In the genomic region with DNA sequence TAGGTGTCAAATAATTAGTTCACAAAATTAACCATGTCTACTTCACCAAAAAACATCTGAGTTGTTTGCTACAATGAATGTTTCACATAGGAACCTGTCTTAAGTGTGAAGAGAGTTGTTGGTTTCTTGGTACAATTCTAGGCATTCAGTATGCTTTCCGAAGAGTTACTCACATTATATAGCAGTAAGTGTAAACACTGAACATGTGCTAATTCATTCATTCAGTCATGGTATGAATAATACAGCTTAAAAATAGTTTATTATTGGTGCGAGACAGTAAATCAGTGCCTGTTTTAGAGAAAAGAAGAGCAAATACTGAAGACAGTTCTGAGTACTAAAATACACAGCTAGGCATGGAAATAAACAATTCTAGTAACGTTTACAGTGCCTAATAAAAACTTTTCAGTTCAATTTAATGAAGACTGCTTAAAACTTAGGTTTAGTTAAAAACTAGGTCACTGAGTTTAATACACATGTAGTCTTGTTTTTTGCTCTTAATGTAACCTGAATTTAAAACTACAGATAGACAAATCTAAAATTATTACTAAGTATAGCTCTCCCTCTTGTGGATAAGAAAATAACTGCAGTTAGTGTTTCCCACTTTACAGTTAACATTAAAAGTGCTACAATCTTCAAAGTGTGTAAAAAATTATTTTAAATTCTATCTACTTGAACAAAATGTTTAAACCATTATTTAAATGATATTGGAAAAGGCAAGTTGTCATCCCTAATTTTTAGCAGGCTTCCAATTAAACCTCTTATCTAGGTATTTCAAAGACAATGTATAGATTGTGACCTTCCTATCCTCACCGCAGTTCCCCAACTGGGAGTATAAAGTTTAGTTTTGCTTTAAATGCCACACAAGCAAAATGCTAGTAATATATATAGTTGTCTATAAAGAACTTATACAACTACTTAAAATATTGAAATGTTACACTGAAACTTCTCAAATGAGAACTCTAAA, we compare ENCODE assay signal across 8 cellular contexts. TPM values are rescaled to one million over a fixed set of nuclear protein-coding genes. Genes with fewer than 3 reads are reported as not detected.
DNase-seq lines count a peak whose midpoint lies in the region; ATAC-seq and FAIRE-seq lines count a peak whose summit lies in the region.

No MANE protein-coding gene starts in this region.

- peak overlapping the region; percentile 86 to 88 for H3K27ac Mint-ChIP-seq in natural killer cell treated with Interleukin-12 subunit alpha and Interleukin-12 subunit beta and Interleukin-15 and Interleukin-18, amount 100 ng/mL, for 72 hours

- peak; percentile 58 for FAIRE-seq in colon (lab: Jason Lieb, UNC)

- H3K27me3 Mint-ChIP-seq in natural killer cell treated with Interleukin-12 subunit alpha and Interleukin-12 subunit beta and Interleukin-15 and Interleukin-18, amount 100 ng/mL, for 72 hours = no peaks in the 10 kb centered on the region

- peaks cover 19 to 53% of the 10 kb centered on the region in 2 donors for H3K4me1 Mint-ChIP-seq in natural killer cell treated with Interleukin-12 subunit alpha and Interleukin-12 subunit beta and Interleukin-15 and Interleukin-18, amount 100 ng/mL, for 72 hours (ENCODE audit: low read depth in 2 of 2)

- H3K36me3 Mint-ChIP-seq in natural killer cell treated with Interleukin-12 subunit alpha and Interleukin-12 subunit beta and Interleukin-15 and Interleukin-18, amount 100 ng/mL, for 72 hours = peaks cover 14% of the 10 kb centered on the region

- ATAC-seq in GM18868 (IDR thresholded peaks at IDR 0.05; ENCODE audit: unreplicated experiment) = peak; percentile 27
- ATAC-seq in natural killer cell treated with Interleukin-12 subunit alpha and Interleukin-12 subunit beta and Interleukin-15 and Interleukin-18, amount 100 ng/mL, for 72 hours = peak; percentile 30 to 64
- ATAC-seq in HG02588 (IDR thresholded peaks at IDR 0.05; ENCODE audit: unreplicated experiment) = no peak

- H3K4me3 Mint-ChIP-seq in natural killer cell treated with Interleukin-12 subunit alpha and Interleukin-12 subunit beta and Interleukin-15 and Interleukin-18, amount 100 ng/mL, for 72 hours = peak overlapping the region; percentile 51

- no peaks in the 10 kb centered on the region for H3K9me3 Mint-ChIP-seq in natural killer cell treated with Interleukin-12 subunit alpha and Interleukin-12 subunit beta and Interleukin-15 and Interleukin-18, amount 100 ng/mL, for 72 hours

- DNase-seq in AML-193 (lab: John Stamatoyannopoulos, UW) (peak; percentile 53 to 65), NCI-H2227 (lab: John Stamatoyannopoulos, UW; ENCODE audit: unreplicated experiment) (peak; percentile 13)
- DNase-seq in natural killer cell treated with Interleukin-12 subunit alpha and Interleukin-12 subunit beta and Interleukin-15 and Interleukin-18, amount 100 ng/mL, for 72 hours (ENCODE audit: low spot score) = no peak
- no peak for DNase-seq in activated effector memory CD4-positive, alpha-beta T cell treated with Interleukin-2 at 50 U/mL for 16 hours
- no peak for DNase-seq in stimulated activated CD4-positive, alpha-beta T cell treated with anti-CD3 and anti-CD28 coated beads, Interleukin-1b, Interleukin-23, amount 100 ng/mL, for 48 hours

RNA-seq across cellular contexts. Expression of gene ZCWPW2, which starts 20.1 kb away (rescaled TPM):
- total RNA-seq in natural killer cell treated with Interleukin-12 subunit alpha and Interleukin-12 subunit beta and Interleukin-15 and Interleukin-18, amount 100 ng/mL, for 72 hours = under 1 TPM in 1 of 2 donors, not detected in 1; 0.24 TPM

RNA-seq across cellular contexts. Expression of gene AZI2, which starts 20.2 kb away (rescaled TPM):
- total RNA-seq in natural killer cell treated with Interleukin-12 subunit alpha and Interleukin-12 subunit beta and Interleukin-15 and Interleukin-18, amount 100 ng/mL, for 72 hours = 10 to 100 TPM; 50.1 to 71.3 TPM

Comparison
In these comparisons a context has a peak if more than half of its experiments do, and no peak if none do; other contexts are left out.
1. DNase-seq: peak in AML-193 (2 of 2) and NCI-H2227 (single experiment); none in natural killer cell treated with Interleukin-12 subunit alpha and Interleukin-12 subunit beta and Interleukin-15 and Interleukin-18, amount 100 ng/mL, for 72 hours (single experiment), activated effector memory CD4-positive, alpha-beta T cell treated with Interleukin-2 at 50 U/mL for 16 hours (single experiment) and stimulated activated CD4-positive, alpha-beta T cell treated with anti-CD3 and anti-CD28 coated beads, Interleukin-1b, Interleukin-23, amount 100 ng/mL, for 48 hours (single experiment).